In the genomic region with DNA sequence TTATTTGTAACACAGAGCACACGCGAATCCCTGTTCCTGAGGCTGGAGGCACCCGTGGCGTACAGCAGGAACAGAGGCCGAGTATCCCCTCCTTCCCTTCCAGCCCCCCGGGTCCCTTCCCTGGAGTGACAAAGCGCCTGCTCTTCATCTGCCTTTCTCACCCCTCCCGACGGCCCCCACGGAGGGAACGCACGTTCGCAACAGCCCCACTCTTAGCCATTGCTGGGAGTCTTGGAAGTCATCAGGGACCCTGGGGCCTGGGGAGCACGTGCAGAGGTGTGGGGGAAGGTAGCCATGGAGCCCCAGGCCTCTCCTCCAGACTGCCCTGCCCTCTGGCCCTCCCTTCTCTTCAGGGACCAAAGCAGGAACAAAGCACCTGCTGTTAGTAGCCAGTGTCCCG, we compare ENCODE assay signal across 21 cellular contexts. TPM values are rescaled to one million over a fixed set of nuclear protein-coding genes. Genes with fewer than 3 reads are reported as not detected.
"Had no signal": no experiment of that assay in that cellular context is flagged by ENCODE, and none has a peak within 500 bp of the region (broad histone marks: within the 10 kb centered on the region; RNA-seq: fewer than 3 reads in every experiment).

No MANE protein-coding gene starts in this region.

- H3K36me3 ChIP-seq: prostate gland, suprapubic skin had no signal

- H3K9me3 ChIP-seq: left lung, prostate gland, suprapubic skin had no signal

- DNase-seq: activated B cell treated with CpG ODN at 0.5 μM for 24 hours; activated CD4-positive, alpha-beta T cell treated with anti-CD3 and anti-CD28 coated beads, Interleukin-2, amount 10 ng/mL, durations not matched to agents 7 days and 5 days; activated CD8-positive, alpha-beta memory T cell treated with anti-CD3 and anti-CD28 coated beads, Interleukin-2, amount 50 U/mL, for 48 hours; activated naive CD4-positive, alpha-beta T cell treated with Interleukin-2 at 50 U/mL for 16 hours; aorta; erythroblast; left lung; natural killer cell; occipital lobe; small intestine; stimulated activated CD4-positive, alpha-beta T cell treated with anti-CD3 and anti-CD28 coated beads, Interleukin-4, amount 100 ng/mL, for 4 hours; stimulated activated CD8-positive, alpha-beta memory T cell treated with anti-CD3 and anti-CD28 coated beads, Interleukin-4, amount 100 ng/mL, for 48 hours; stimulated activated naive CD4-positive, alpha-beta T cell treated with Interleukin-2 at 50 U/mL for 16 hours; trophoblast cell had no signal

- ATAC-seq: left lung, natural killer cell, right cardiac atrium had no signal

- H3K27me3 Mint-ChIP-seq: activated B cell treated with CpG ODN at 0.5 μM for 24 hours; dendritic cell treated with granulocyte-macrophage colony-stimulating factor and Interleukin-4, amounts not matched to agents 40 ng/mL and 50 ng/mL, for 4 days; memory B cell had no signal

- H3K27ac Mint-ChIP-seq: activated B cell treated with CpG ODN at 0.5 μM for 24 hours; activated CD4-positive, alpha-beta T cell treated with anti-CD3 and anti-CD28 coated beads, Interleukin-2, amount 10 ng/mL, durations not matched to agents 7 days and 5 days; dendritic cell treated with granulocyte-macrophage colony-stimulating factor and Interleukin-4, amounts not matched to agents 40 ng/mL and 50 ng/mL, for 4 days; memory B cell; natural killer cell had no signal

- H3K4me3 ChIP-seq: prostate gland had no signal

- H3K27ac ChIP-seq: prostate gland, suprapubic skin had no signal

- FAIRE-seq: keratinocyte, small intestine, TTC549 had no signal

- H3K36me3 Mint-ChIP-seq: memory B cell, natural killer cell had no signal

- H3K4me3 Mint-ChIP-seq: memory B cell, natural killer cell had no signal

- H3K9me3 Mint-ChIP-seq: activated B cell treated with CpG ODN at 0.5 μM for 24 hours; activated CD4-positive, alpha-beta T cell treated with anti-CD3 and anti-CD28 coated beads, Interleukin-2, amount 10 ng/mL, durations not matched to agents 7 days and 5 days; dendritic cell treated with granulocyte-macrophage colony-stimulating factor and Interleukin-4, amounts not matched to agents 40 ng/mL and 50 ng/mL, for 4 days; memory B cell; natural killer cell had no signal

- H3K27me3 ChIP-seq: left lung, suprapubic skin had no signal

RNA-seq across cellular contexts. Expression of gene EGFL7, which starts 22.1 kb away (rescaled TPM):
- total RNA-seq: activated B cell treated with CpG ODN at 0.5 μM for 24 hours had no signal

RNA-seq across cellular contexts. Expression of gene DIPK1B, which starts 27.6 kb away (rescaled TPM):
- total RNA-seq: activated CD4-positive, alpha-beta T cell treated with anti-CD3 and anti-CD28 coated beads, Interleukin-2, amount 10 ng/mL, durations not matched to agents 7 days and 5 days had no signal
- polyA plus RNA-seq: keratinocyte had no signal

RNA-seq across cellular contexts. Expression of gene LCN10, which starts 57.9 kb away (rescaled TPM):
- total RNA-seq: activated CD4-positive, alpha-beta T cell treated with anti-CD3 and anti-CD28 coated beads, Interleukin-2, amount 10 ng/mL, durations not matched to agents 7 days and 5 days; natural killer cell; occipital lobe had no signal
- polyA plus RNA-seq: keratinocyte had no signal
